19 cellular contexts compared by ENCODE assay signal in genomic region chr22:43277987-43278601, GRCh38.
DNase-seq lines count a peak whose midpoint lies in the region; ATAC-seq and TF ChIP-seq lines count a peak whose summit lies in the region.
"Had no signal": no experiment of that assay in that cellular context is flagged by ENCODE, and none has a peak within 500 bp of the region (broad histone marks: within the 10 kb centered on the region; RNA-seq: fewer than 3 reads in every experiment).

No MANE protein-coding gene starts in this region.

- no peak overlapping the region for H3K4me3 ChIP-seq in neural progenitor cell
- H3K4me3 ChIP-seq: SJCRH30, thoracic aorta had no signal

- peaks cover 34% of the 10 kb centered on the region for H3K4me1 Mint-ChIP-seq in stimulated activated effector memory CD8-positive, alpha-beta T cell treated with anti-CD3 and anti-CD28 coated beads, Interleukin-12 subunit alpha, Interleukin-12 subunit beta, amount 100 ng/mL, for 72 hours
- H3K4me1 Mint-ChIP-seq in neural progenitor cell: peaks cover 32% of the 10 kb centered on the region

- H3K27me3 ChIP-seq in neural progenitor cell: no peaks in the 10 kb centered on the region
- H3K27me3 ChIP-seq: SJCRH30 had no signal

- no peaks in the 10 kb centered on the region for H3K79me2 ChIP-seq in neural progenitor cell (ENCODE audit: low read depth)

- peaks cover 16% of the 10 kb centered on the region for H3F3A ChIP-seq in neural progenitor cell (ENCODE audit: low read depth)

- DNase-seq in SKM-1 (lab: John Stamatoyannopoulos, UW; ENCODE audit: unreplicated experiment) (peak; percentile 18), SKM-1 treated with dmso at 0.1 percent for 144 hours (lab: John Stamatoyannopoulos, UW; ENCODE audit: unreplicated experiment) (no peak), NCI-H2196 treated with DMSO at 0.1 percent for 48 hours (lab: John Stamatoyannopoulos, UW; ENCODE audit: unreplicated experiment) (peak; percentile 13), UCSD-AML1 (lab: John Stamatoyannopoulos, UW; ENCODE audit: unreplicated experiment) (peak; percentile 26), NCI-H82 (lab: John Stamatoyannopoulos, UW) (no peak), neural progenitor cell (ENCODE audit: low spot score) (no peak)
- no peak for DNase-seq in stimulated activated effector memory CD8-positive, alpha-beta T cell treated with anti-CD3 and anti-CD28 coated beads, Interleukin-12 subunit alpha, Interleukin-12 subunit beta, amount 100 ng/mL, for 72 hours (ENCODE audit: low spot score in 2 of 2)
- no peak for DNase-seq in stimulated activated CD4-positive, alpha-beta T cell treated with anti-CD3 and anti-CD28 coated beads, Interleukin-2, amount 100 ng/mL, for 24 hours
- DNase-seq: activated CD4-positive, CD25-positive, alpha-beta regulatory T cell; activated T-cell treated with anti-CD3 and anti-CD28 coated beads, Interleukin-2, amount 50 U/mL, for 72 hours; CD8-positive, alpha-beta T cell; Karpas-422; NCI-H1436; NCI-H345; SJCRH30; stimulated activated naive B cell treated with anti-CD40 and anti-IgM and Interleukin-4, amounts not matched to agents 10 μg/mL and 1 μg/mL and 100 μg/mL, for 72 hours had no signal

- no peak for TF ChIP-seq CTCF in neural progenitor cell (IDR thresholded peaks at IDR 0.05)

- no peak for ATAC-seq in stimulated activated effector memory CD8-positive, alpha-beta T cell treated with anti-CD3 and anti-CD28 coated beads, Interleukin-12 subunit alpha, Interleukin-12 subunit beta, amount 100 ng/mL, for 72 hours
- ATAC-seq: activated T-cell treated with anti-CD3 and anti-CD28 coated beads, Interleukin-2, amount 50 U/mL, for 72 hours; CD8-positive, alpha-beta T cell; right cardiac atrium; stimulated activated naive B cell treated with anti-CD40 and anti-IgM and Interleukin-4, amounts not matched to agents 10 μg/mL and 1 μg/mL and 100 μg/mL, for 72 hours had no signal

- no peaks in the 10 kb centered on the region for H3K36me3 ChIP-seq in neural progenitor cell
- H3K36me3 ChIP-seq: SJCRH30, thoracic aorta had no signal

- H3K9me3 ChIP-seq in neural progenitor cell (ENCODE audit: low read depth): no peaks in the 10 kb centered on the region
- H3K9me3 ChIP-seq: SJCRH30, thoracic aorta had no signal

- H3K4me1 ChIP-seq in neural progenitor cell: peaks cover 22% of the 10 kb centered on the region

- H3K4me3 Mint-ChIP-seq in stimulated activated effector memory CD8-positive, alpha-beta T cell treated with anti-CD3 and anti-CD28 coated beads, Interleukin-12 subunit alpha, Interleukin-12 subunit beta, amount 100 ng/mL, for 72 hours: no peak overlapping the region
- no peak overlapping the region for H3K4me3 Mint-ChIP-seq in neural progenitor cell
- H3K4me3 Mint-ChIP-seq: activated naive CD8-positive, alpha-beta T cell; activated T-cell treated with anti-CD3 and anti-CD28 coated beads, Interleukin-2, amount 50 U/mL, for 72 hours; CD8-positive, alpha-beta T cell; stimulated activated naive B cell treated with anti-CD40 and anti-IgM and Interleukin-4, amounts not matched to agents 10 μg/mL and 1 μg/mL and 100 μg/mL, for 72 hours had no signal

- no peak overlapping the region for H3K27ac ChIP-seq in neural progenitor cell
- H3K27ac ChIP-seq: SJCRH30, thoracic aorta had no signal

- no peak overlapping the region for H3K4me2 ChIP-seq in neural progenitor cell

- peak overlapping the region; percentile 14 for H3K27ac Mint-ChIP-seq in stimulated activated effector memory CD8-positive, alpha-beta T cell treated with anti-CD3 and anti-CD28 coated beads, Interleukin-12 subunit alpha, Interleukin-12 subunit beta, amount 100 ng/mL, for 72 hours
- no peak overlapping the region for H3K27ac Mint-ChIP-seq in neural progenitor cell
- H3K27ac Mint-ChIP-seq: activated naive CD8-positive, alpha-beta T cell; activated T-cell treated with anti-CD3 and anti-CD28 coated beads, Interleukin-2, amount 50 U/mL, for 72 hours; CD8-positive, alpha-beta T cell; stimulated activated naive B cell treated with anti-CD40 and anti-IgM and Interleukin-4, amounts not matched to agents 10 μg/mL and 1 μg/mL and 100 μg/mL, for 72 hours had no signal

- H4K20me1 ChIP-seq in neural progenitor cell (ENCODE audit: low read depth): peaks cover 24% of the 10 kb centered on the region

- H3K9ac ChIP-seq in neural progenitor cell: no peak overlapping the region

- no peaks in the 10 kb centered on the region for H3K9me3 Mint-ChIP-seq in stimulated activated effector memory CD8-positive, alpha-beta T cell treated with anti-CD3 and anti-CD28 coated beads, Interleukin-12 subunit alpha, Interleukin-12 subunit beta, amount 100 ng/mL, for 72 hours
- no peaks in the 10 kb centered on the region for H3K9me3 Mint-ChIP-seq in neural progenitor cell
- H3K9me3 Mint-ChIP-seq: activated T-cell treated with anti-CD3 and anti-CD28 coated beads, Interleukin-2, amount 50 U/mL, for 72 hours; CD8-positive, alpha-beta T cell; stimulated activated naive B cell treated with anti-CD40 and anti-IgM and Interleukin-4, amounts not matched to agents 10 μg/mL and 1 μg/mL and 100 μg/mL, for 72 hours had no signal

- no peaks in the 10 kb centered on the region for H3K36me3 Mint-ChIP-seq in stimulated activated effector memory CD8-positive, alpha-beta T cell treated with anti-CD3 and anti-CD28 coated beads, Interleukin-12 subunit alpha, Interleukin-12 subunit beta, amount 100 ng/mL, for 72 hours
- no peaks in the 10 kb centered on the region for H3K36me3 Mint-ChIP-seq in neural progenitor cell
- H3K36me3 Mint-ChIP-seq: activated naive CD8-positive, alpha-beta T cell; CD8-positive, alpha-beta T cell; stimulated activated naive B cell treated with anti-CD40 and anti-IgM and Interleukin-4, amounts not matched to agents 10 μg/mL and 1 μg/mL and 100 μg/mL, for 72 hours had no signal

- H2AFZ ChIP-seq in neural progenitor cell (replicated peaks): no peak overlapping the region

- H3K27me3 Mint-ChIP-seq in neural progenitor cell (ENCODE audit: insufficient read depth, low read depth): peaks cover 18% of the 10 kb centered on the region

Comparison
In these comparisons a context has a peak if more than half of its experiments do, and no peak if none do; other contexts are left out.
1. DNase-seq: peak in SKM-1 (single experiment), NCI-H2196 treated with DMSO at 0.1 percent for 48 hours (single experiment) and UCSD-AML1 (single experiment); none in SKM-1 treated with dmso at 0.1 percent for 144 hours (single experiment), stimulated activated effector memory CD8-positive, alpha-beta T cell treated with anti-CD3 and anti-CD28 coated beads, Interleukin-12 subunit alpha, Interleukin-12 subunit beta, amount 100 ng/mL, for 72 hours (0 of 2), NCI-H82 (single experiment), stimulated activated CD4-positive, alpha-beta T cell treated with anti-CD3 and anti-CD28 coated beads, Interleukin-2, amount 100 ng/mL, for 24 hours (0 of 2) and neural progenitor cell (single experiment).